Comparison of ENCODE assay signal across 16 cellular contexts in the genomic region with DNA sequence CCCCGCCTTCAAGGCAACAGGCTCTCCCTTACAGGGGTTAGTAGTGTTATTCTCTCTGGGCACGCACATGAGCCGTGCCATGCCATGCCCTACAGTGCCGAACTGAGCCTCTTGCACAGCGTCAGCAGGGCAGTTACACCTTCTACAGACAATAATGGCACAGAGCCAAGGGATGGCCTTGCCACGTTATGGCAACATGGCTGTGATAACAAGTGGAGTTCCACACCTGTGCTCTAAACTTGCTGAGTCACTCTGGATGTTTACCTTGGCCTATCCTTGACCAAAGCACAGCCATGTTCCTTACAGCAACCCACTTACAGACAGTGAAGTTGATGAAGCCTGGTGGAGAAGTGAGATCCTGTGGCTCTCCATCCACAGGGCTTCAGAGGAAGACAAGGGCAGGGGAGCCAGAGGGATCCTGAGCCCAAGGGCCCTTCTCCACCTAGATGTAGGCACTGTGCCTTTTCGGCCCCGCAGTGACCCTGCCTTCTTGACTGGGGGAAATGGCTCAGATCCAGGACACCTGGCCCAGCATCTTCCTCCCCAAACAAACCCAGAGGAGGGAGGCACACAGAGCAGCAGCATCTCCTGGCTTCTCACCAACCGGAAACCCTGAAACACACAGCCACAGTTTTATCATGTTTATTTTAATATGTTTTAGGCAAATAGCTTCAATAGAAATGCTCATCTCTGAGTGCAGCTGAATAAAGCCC.
DNase-seq lines count a peak whose midpoint lies in the region; ATAC-seq and TF ChIP-seq lines count a peak whose summit lies in the region.
"Had no signal": no experiment of that assay in that cellular context is flagged by ENCODE, and none has a peak within 500 bp of the region (broad histone marks: within the 10 kb centered on the region; RNA-seq: fewer than 3 reads in every experiment).

No MANE protein-coding gene starts in this region.

- 72% methylated on average over 9 of the region's 9 CpGs for WGBS in suprapubic skin

- H3K9me3 ChIP-seq in suprapubic skin, result no peaks in the 10 kb centered on the region
- H3K9me3 ChIP-seq: prostate gland, testis had no signal

- intact Hi-C loops in posterior cingulate gyrus (cut with DNase I), result no loop called here

- TF ChIP-seq CTCF in foreskin fibroblast (IDR thresholded peaks at IDR 0.05; ENCODE audit: low read depth, low read length) (no peak), suprapubic skin (IDR thresholded peaks at IDR 0.05) (no peak)

- no peaks in the 10 kb centered on the region for H3K4me1 ChIP-seq in suprapubic skin
- H3K4me1 ChIP-seq: prostate gland, testis had no signal

- no peak for TF ChIP-seq EP300 in suprapubic skin (IDR thresholded peaks at IDR 0.05)

- no peak overlapping the region for H3K27ac ChIP-seq in suprapubic skin
- H3K27ac ChIP-seq: prostate gland, testis had no signal

- H3K27me3 ChIP-seq in suprapubic skin, result no peaks in the 10 kb centered on the region
- H3K27me3 ChIP-seq: testis had no signal

- TF ChIP-seq POLR2A in suprapubic skin (IDR thresholded peaks at IDR 0.05), result no peak

- no peak for ATAC-seq in GM18867 (IDR thresholded peaks at IDR 0.05; ENCODE audit: unreplicated experiment)
- ATAC-seq: activated naive CD4-positive, alpha-beta T cell treated with anti-CD3 and anti-CD28 coated beads, Interleukin-2, amount 50 U/mL, for 72 hours; natural killer cell treated with Interleukin-12 subunit alpha and Interleukin-12 subunit beta and Interleukin-15 and Interleukin-18, amount 100 ng/mL, for 72 hours had no signal

- peak; percentile 96 for DNase-seq in DMS153 (lab: John Stamatoyannopoulos, UW)
- peak; percentile 95 for DNase-seq in NCI-H1092 treated with DMSO at 0.1 percent for 48 hours (lab: John Stamatoyannopoulos, UW)
- DNase-seq in NCI-H774 (lab: John Stamatoyannopoulos, UW), result peak; percentile 15
- DNase-seq in kidney tubule cell (ENCODE audit: low spot score), result peak; percentile 3
- DNase-seq in foreskin fibroblast, result no peak
- no peak for DNase-seq in suprapubic skin (ENCODE audit: low spot score in 2 of 2)
- DNase-seq in posterior cingulate gyrus, result no peak
- DNase-seq: activated CD4-positive, alpha-beta memory T cell treated with anti-CD3 and anti-CD28 coated beads, Interleukin-2, amount 10 ng/mL, durations not matched to agents 7 days and 5 days; activated T-cell treated with anti-CD3 and anti-CD28 coated beads, Interleukin-2, amount 50 U/mL, for 24 hours; hippocampal formation; Right ventricle myocardium superior; testis had no signal

- no peak overlapping the region for H3K4me3 ChIP-seq in foreskin fibroblast (ENCODE audit: low read depth in 1 of 2, low read length in 2 of 2)
- no peak overlapping the region for H3K4me3 ChIP-seq in suprapubic skin
- H3K4me3 ChIP-seq: prostate gland, testis had no signal

- H3K36me3 ChIP-seq in suprapubic skin, result no peaks in the 10 kb centered on the region
- H3K36me3 ChIP-seq: prostate gland had no signal

Comparison
In these comparisons a context has a peak if more than half of its experiments do, and no peak if none do; other contexts are left out.
1. DNase-seq: peak in DMS153 (single experiment), NCI-H1092 treated with DMSO at 0.1 percent for 48 hours (single experiment), NCI-H774 (single experiment) and kidney tubule cell (single experiment); none in foreskin fibroblast (0 of 2), suprapubic skin (0 of 2) and posterior cingulate gyrus (0 of 10).